Comparison of ENCODE assay signal across 21 cellular contexts in the genomic region with DNA sequence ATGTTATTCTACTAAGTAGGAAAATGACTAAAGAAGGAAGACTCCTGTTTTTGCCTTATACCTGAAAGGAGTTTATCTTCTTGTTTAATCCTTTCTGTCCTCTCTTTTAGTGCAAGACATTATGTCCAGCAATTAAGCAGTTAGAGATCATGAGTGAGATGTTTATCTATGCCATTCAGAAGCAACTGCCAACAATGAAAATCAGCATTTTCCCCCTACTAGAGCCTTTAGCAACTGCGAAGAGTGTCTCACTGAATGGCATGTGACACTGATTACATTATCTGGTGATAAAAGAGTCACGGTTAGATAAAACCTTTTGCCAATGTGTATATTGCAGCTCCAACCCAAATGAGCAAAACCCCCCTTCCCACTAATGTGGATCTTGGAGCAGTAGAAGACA.
"Had no signal": no experiment of that assay in that cellular context is flagged by ENCODE, and none has a peak within 500 bp of the region (broad histone marks: within the 10 kb centered on the region; RNA-seq: fewer than 3 reads in every experiment).

No MANE protein-coding gene starts in this region.

- ATAC-seq: activated CD8-positive, alpha-beta memory T cell treated with anti-CD3 and anti-CD28 coated beads, Interleukin-2, amount 10 ng/mL, durations not matched to agents 7 days and 5 days; gastrocnemius medialis; heart right ventricle; pancreas; upper lobe of right lung had no signal

- H3K27ac Mint-ChIP-seq: activated CD8-positive, alpha-beta memory T cell treated with anti-CD3 and anti-CD28 coated beads, Interleukin-2, amount 10 ng/mL, durations not matched to agents 7 days and 5 days; activated naive CD4-positive, alpha-beta T cell treated with anti-CD3 and anti-CD28 coated beads, Interleukin-2, amount 50 U/mL, for 24 hours; activated T-cell treated with anti-CD3 and anti-CD28 coated beads, Interleukin-2, amount 50 U/mL, for 24 hours; memory B cell; nephron progenitor cell; stimulated activated naive CD8-positive, alpha-beta T cell treated with anti-CD3 and anti-CD28 coated beads, Interleukin-15, Interleukin-2, amounts not matched to agents 100 ng/mL and 50 ng/mL, for 24 hours had no signal

- H3K4me1 Mint-ChIP-seq: activated CD8-positive, alpha-beta memory T cell treated with anti-CD3 and anti-CD28 coated beads, Interleukin-2, amount 10 ng/mL, durations not matched to agents 7 days and 5 days; activated naive CD4-positive, alpha-beta T cell treated with anti-CD3 and anti-CD28 coated beads, Interleukin-2, amount 50 U/mL, for 24 hours; memory B cell had no signal

- H3K36me3 ChIP-seq: gastrocnemius medialis, heart right ventricle, left ventricle myocardium inferior, pancreas, upper lobe of right lung had no signal

- H3K27me3 ChIP-seq: gastrocnemius medialis, pancreas, testis, upper lobe of right lung had no signal

- H3K27ac ChIP-seq: coronary artery, gastrocnemius medialis, heart right ventricle, left ventricle myocardium inferior, pancreas, testis, upper lobe of right lung had no signal

- H3K36me3 Mint-ChIP-seq: activated CD8-positive, alpha-beta memory T cell treated with anti-CD3 and anti-CD28 coated beads, Interleukin-2, amount 10 ng/mL, durations not matched to agents 7 days and 5 days; activated naive CD4-positive, alpha-beta T cell treated with anti-CD3 and anti-CD28 coated beads, Interleukin-2, amount 50 U/mL, for 24 hours; memory B cell had no signal

- H3K4me3 Mint-ChIP-seq: activated CD8-positive, alpha-beta memory T cell treated with anti-CD3 and anti-CD28 coated beads, Interleukin-2, amount 10 ng/mL, durations not matched to agents 7 days and 5 days; activated naive CD4-positive, alpha-beta T cell treated with anti-CD3 and anti-CD28 coated beads, Interleukin-2, amount 50 U/mL, for 24 hours; activated T-cell treated with anti-CD3 and anti-CD28 coated beads, Interleukin-2, amount 50 U/mL, for 24 hours; memory B cell; nephron progenitor cell; stimulated activated naive CD8-positive, alpha-beta T cell treated with anti-CD3 and anti-CD28 coated beads, Interleukin-15, Interleukin-2, amounts not matched to agents 100 ng/mL and 50 ng/mL, for 24 hours had no signal

- H3K9me3 ChIP-seq: gastrocnemius medialis, pancreas, testis had no signal

- H3K9me3 Mint-ChIP-seq: activated T-cell treated with anti-CD3 and anti-CD28 coated beads, Interleukin-2, amount 50 U/mL, for 24 hours; memory B cell; stimulated activated naive CD8-positive, alpha-beta T cell treated with anti-CD3 and anti-CD28 coated beads, Interleukin-15, Interleukin-2, amounts not matched to agents 100 ng/mL and 50 ng/mL, for 24 hours had no signal

- H3K4me1 ChIP-seq: gastrocnemius medialis, left ventricle myocardium inferior, pancreas, testis, upper lobe of right lung had no signal

- H3K4me3 ChIP-seq: coronary artery, gastrocnemius medialis, heart right ventricle, left ventricle myocardium inferior, pancreas, testis, upper lobe of right lung had no signal

- DNase-seq: activated CD4-positive, alpha-beta T cell treated with anti-CD3 and anti-CD28 coated beads, Interleukin-2, amount 50 U/mL, for 48 hours; activated CD4-positive, CD25-positive, alpha-beta regulatory T cell; activated CD8-positive, alpha-beta memory T cell treated with anti-CD3 and anti-CD28 coated beads, Interleukin-2, amount 10 ng/mL, durations not matched to agents 7 days and 5 days; activated effector memory CD4-positive, alpha-beta T cell treated with Interleukin-2 at 50 U/mL for 16 hours; activated T-cell treated with anti-CD3 and anti-CD28 coated beads, Interleukin-2, amount 50 U/mL, for 24 hours; central memory CD4-positive, alpha-beta T cell; effector CD4-positive, alpha-beta T cell; gastrocnemius medialis; heart right ventricle; islet precursor cell; left ventricle myocardium inferior; nephron progenitor cell; pancreas; stimulated activated CD4-positive, alpha-beta T cell treated with anti-CD3 and anti-CD28 coated beads, Interleukin-4, amount 100 ng/mL, for 1 hour; stimulated activated CD8-positive, alpha-beta memory T cell treated with anti-CD3 and anti-CD28 coated beads, Interleukin-4, amount 100 ng/mL, for 48 hours; testis; upper lobe of right lung had no signal

- H3K27me3 Mint-ChIP-seq: activated CD8-positive, alpha-beta memory T cell treated with anti-CD3 and anti-CD28 coated beads, Interleukin-2, amount 10 ng/mL, durations not matched to agents 7 days and 5 days; activated naive CD4-positive, alpha-beta T cell treated with anti-CD3 and anti-CD28 coated beads, Interleukin-2, amount 50 U/mL, for 24 hours; activated T-cell treated with anti-CD3 and anti-CD28 coated beads, Interleukin-2, amount 50 U/mL, for 24 hours; stimulated activated naive CD8-positive, alpha-beta T cell treated with anti-CD3 and anti-CD28 coated beads, Interleukin-15, Interleukin-2, amounts not matched to agents 100 ng/mL and 50 ng/mL, for 24 hours had no signal
